12 cellular contexts compared by ENCODE assay signal in the genomic region with DNA sequence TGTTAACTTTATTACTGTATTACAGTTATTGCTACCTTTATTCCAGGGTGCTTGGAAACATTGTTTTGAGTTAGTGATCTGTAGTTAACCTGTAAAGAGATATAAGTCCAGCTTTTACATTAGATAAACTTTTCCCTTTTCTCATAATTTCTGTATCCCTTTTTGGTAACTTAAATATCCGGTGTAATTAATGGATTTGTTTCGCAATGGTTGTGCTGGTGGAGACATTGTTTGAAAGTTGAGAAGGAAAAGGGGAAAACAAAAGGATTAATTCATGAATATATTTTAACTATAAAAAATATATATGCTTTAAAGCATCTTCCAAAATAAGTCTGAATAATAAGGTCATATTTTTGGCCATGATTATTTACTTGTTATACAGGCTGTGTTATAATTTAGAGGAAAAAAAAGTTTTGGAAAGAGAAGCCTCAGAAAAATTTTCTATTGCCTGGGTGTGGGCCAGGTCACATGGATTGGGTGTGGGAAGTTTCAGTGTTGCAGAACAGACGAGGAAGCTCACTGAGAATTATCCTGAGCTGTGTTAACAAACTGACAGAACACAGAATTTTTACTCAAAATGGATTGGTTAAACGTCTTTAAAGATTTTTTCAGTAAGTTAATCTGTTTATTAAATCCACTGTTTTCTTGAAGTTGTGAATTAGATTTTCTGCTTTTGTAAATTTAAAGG. TPM values are rescaled to one million over a fixed set of nuclear protein-coding genes. Genes with fewer than 3 reads are reported as not detected.
DNase-seq lines count a peak whose midpoint lies in the region; ATAC-seq and TF ChIP-seq lines count a peak whose summit lies in the region.
"Had no signal": no experiment of that assay in that cellular context is flagged by ENCODE, and none has a peak within 500 bp of the region (broad histone marks: within the 10 kb centered on the region; RNA-seq: fewer than 3 reads in every experiment).

No MANE protein-coding gene starts in this region.

- no peak for DNase-seq in CD14-positive monocyte (ENCODE audit: low spot score)
- DNase-seq in adrenal gland, result peak; percentile 40 to 76 (median 62)
- peak; percentile 61 for DNase-seq in Right ventricle myocardium superior
- peak; percentile 85 for DNase-seq in posterior vena cava (ENCODE audit: low spot score)
- DNase-seq in activated naive CD4-positive, alpha-beta T cell (lab: John Stamatoyannopoulos, UW), result no peak
- DNase-seq in activated naive CD4-positive, alpha-beta T cell treated with anti-CD3 and anti-CD28 coated beads, Interleukin-2, amount 50 U/mL, for 72 hours (ENCODE audit: low spot score in 2 of 2), result no peak
- no peak for DNase-seq in activated CD4-positive, alpha-beta T cell treated with anti-CD3 and anti-CD28 coated beads for 1 hour
- DNase-seq: activated CD4-positive, alpha-beta T cell treated with anti-CD3 and anti-CD28 coated beads for 48 hours; CD4-positive, CD25-positive, alpha-beta regulatory T cell; NCI-H524 had no signal

- 28 to 33% (median 30%) methylated on average over 4 of the region's 4 CpGs for WGBS in adrenal gland, 4 donors

- H3K4me1 Mint-ChIP-seq in CD14-positive monocyte, result peaks cover 47% of the 10 kb centered on the region

- H3K27me3 Mint-ChIP-seq in CD14-positive monocyte (ENCODE audit: low read depth in 3 of 3), result no peaks in the 10 kb centered on the region
- H3K27me3 Mint-ChIP-seq: CD4-positive, CD25-positive, alpha-beta regulatory T cell; central memory CD8-positive, alpha-beta T cell had no signal

- H3K27me3 ChIP-seq in adrenal gland, result no peaks in the 10 kb centered on the region

- H3K4me3 ChIP-seq in adrenal gland, result peak overlapping the region in 1 of 4 donors; percentile 25

- no peaks in the 10 kb centered on the region for H3K36me3 ChIP-seq in adrenal gland (replicated peaks in 1 of 2)

- peak overlapping the region in 2 of 5 donors; percentile 13 to 27 for H3K27ac ChIP-seq in adrenal gland

- peaks cover 27 to 32% of the 10 kb centered on the region in 2 donors for H3K36me3 Mint-ChIP-seq in CD14-positive monocyte
- peaks cover 4 to 47% of the 10 kb centered on the region in 2 donors for H3K36me3 Mint-ChIP-seq in activated naive CD4-positive, alpha-beta T cell treated with anti-CD3 and anti-CD28 coated beads, Interleukin-2, amount 50 U/mL, for 72 hours

- no peak for TF ChIP-seq POLR2A in adrenal gland (IDR thresholded peaks at IDR 0.05)

- H3K9me3 Mint-ChIP-seq in CD14-positive monocyte, result no peaks in the 10 kb centered on the region
- H3K9me3 Mint-ChIP-seq in activated naive CD4-positive, alpha-beta T cell treated with anti-CD3 and anti-CD28 coated beads, Interleukin-2, amount 50 U/mL, for 72 hours, result no peaks in the 10 kb centered on the region
- H3K9me3 Mint-ChIP-seq: central memory CD8-positive, alpha-beta T cell had no signal

- H3K27ac Mint-ChIP-seq in CD14-positive monocyte, result peak overlapping the region in 4 of 7 donors; percentile 57 to 74 (median 61)
- no peak overlapping the region for H3K27ac Mint-ChIP-seq in activated naive CD4-positive, alpha-beta T cell treated with anti-CD3 and anti-CD28 coated beads, Interleukin-2, amount 50 U/mL, for 72 hours

- no peak overlapping the region for H3K4me3 Mint-ChIP-seq in CD14-positive monocyte
- H3K4me3 Mint-ChIP-seq: central memory CD8-positive, alpha-beta T cell had no signal

- no peaks in the 10 kb centered on the region for H3K9me3 ChIP-seq in adrenal gland (replicated peaks in 1 of 3)

- intact Hi-C loops in CD14-positive monocyte (cut with micrococcal nuclease) (no loop called here), adrenal gland (cut with DNase I) (no loop called here), Right ventricle myocardium superior (cut with DNase I) (loop anchor here (10.0 kb wide), 1 partner anchor 65 kb away; a partner anchor contains a TSS), posterior vena cava (cut with DNase I) (no loop called here)

- no peak for TF ChIP-seq CTCF in CD14-positive monocyte (IDR thresholded peaks at IDR 0.05)
- no peak for TF ChIP-seq CTCF in adrenal gland (IDR thresholded peaks at IDR 0.05)

- peak; percentile 80 for ATAC-seq in Right ventricle myocardium superior (ENCODE audit: poor library complexity)
- ATAC-seq in activated naive CD4-positive, alpha-beta T cell treated with anti-CD3 and anti-CD28 coated beads, Interleukin-2, amount 50 U/mL, for 72 hours, result no peak
- no peak for ATAC-seq in HG03457 (IDR thresholded peaks at IDR 0.05; ENCODE audit: unreplicated experiment)

- peaks cover 0 to 38% of the 10 kb centered on the region in 2 donors for H3K4me1 ChIP-seq in adrenal gland (replicated peaks in 1 of 2)

RNA-seq across cellular contexts. Expression of a gene that starts 27.7 kb away (rescaled TPM):
- polyA plus RNA-seq in CD14-positive monocyte (under 1 TPM in 1 of 2 donors, not detected in 1; 0.16 TPM), adrenal gland (1 to 10 TPM; 1.1 to 1.7 (median 1.2) TPM)
- total RNA-seq in adrenal gland (1 to 10 TPM in 2 of 8 donors, under 1 TPM in 5, not detected in 1; 0.12 to 1.3 (median 0.28) TPM), Right ventricle myocardium superior (0.35 TPM), posterior vena cava (1 to 10 TPM; 1.8 to 2.6 TPM)
- 1 to 10 TPM; 1.8 to 1.9 TPM for total RNA-seq in activated naive CD4-positive, alpha-beta T cell treated with anti-CD3 and anti-CD28 coated beads, Interleukin-2, amount 50 U/mL, for 72 hours

Comparison
In these comparisons a context has a peak if more than half of its experiments do, and no peak if none do; other contexts are left out.
1. DNase-seq: peak in adrenal gland (7 of 7), Right ventricle myocardium superior (single experiment) and posterior vena cava (single experiment); none in CD14-positive monocyte (single experiment), activated naive CD4-positive, alpha-beta T cell (0 of 4), activated naive CD4-positive, alpha-beta T cell treated with anti-CD3 and anti-CD28 coated beads, Interleukin-2, amount 50 U/mL, for 72 hours (0 of 2) and activated CD4-positive, alpha-beta T cell treated with anti-CD3 and anti-CD28 coated beads for 1 hour (single experiment).
2. H3K27ac Mint-ChIP-seq: peak in CD14-positive monocyte (4 of 7); none in activated naive CD4-positive, alpha-beta T cell treated with anti-CD3 and anti-CD28 coated beads, Interleukin-2, amount 50 U/mL, for 72 hours (0 of 2).